Comparison of ENCODE assay signal across 15 cellular contexts in the genomic region with DNA sequence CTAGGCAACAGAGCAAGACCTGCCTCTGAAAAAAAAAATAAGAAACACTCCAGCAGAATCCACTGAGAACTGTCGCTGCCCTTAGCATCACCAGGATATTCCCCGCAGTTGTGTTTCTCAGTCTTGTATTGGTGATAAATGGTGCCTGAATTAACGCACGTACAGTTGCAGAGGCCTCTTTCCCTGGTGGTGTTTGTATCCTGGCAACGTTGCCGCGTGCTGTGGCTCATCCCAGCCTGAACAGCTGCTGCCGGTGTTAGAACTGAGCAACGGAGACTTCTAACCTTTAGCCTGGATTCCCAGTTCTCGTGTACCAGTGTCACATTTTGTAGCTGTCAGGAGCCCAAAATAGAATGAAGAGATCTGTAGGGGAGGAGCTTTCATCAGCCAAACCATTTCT. TPM values are rescaled to one million over a fixed set of nuclear protein-coding genes. Genes with fewer than 3 reads are reported as not detected.
DNase-seq lines count a peak whose midpoint lies in the region; ATAC-seq and TF ChIP-seq lines count a peak whose summit lies in the region.
"Had no signal": no experiment of that assay in that cellular context is flagged by ENCODE, and none has a peak within 500 bp of the region (broad histone marks: within the 10 kb centered on the region; RNA-seq: fewer than 3 reads in every experiment).

No MANE protein-coding gene starts in this region.

- H3K4me1 Mint-ChIP-seq in WTC11, result peaks cover 30% of the 10 kb centered on the region

- H3K27me3 ChIP-seq in adipocyte (replicated peaks; ENCODE audit: control insufficient read depth, insufficient read depth, low read length), result no peaks in the 10 kb centered on the region
- H3K27me3 ChIP-seq in heart right ventricle, result no peaks in the 10 kb centered on the region
- H3K27me3 ChIP-seq in rectal smooth muscle tissue (ENCODE audit: control insufficient read depth, insufficient read depth, low read length), result no peaks in the 10 kb centered on the region

- peaks cover 46% of the 10 kb centered on the region for H3K4me1 ChIP-seq in adipocyte (ENCODE audit: control insufficient read depth, insufficient read depth, low read length)
- H3K4me1 ChIP-seq in heart right ventricle, result peaks cover 0 to 86% (median 59%) of the 10 kb centered on the region in 9 donors
- peaks cover 11% of the 10 kb centered on the region for H3K4me1 ChIP-seq in rectal smooth muscle tissue (ENCODE audit: control insufficient read depth, insufficient read depth, low read length)
- peaks cover 5% of the 10 kb centered on the region for H3K4me1 ChIP-seq in mucosa of descending colon (ENCODE audit: low read depth)

- H3K9ac ChIP-seq in adipocyte (ENCODE audit: low read length) (peak overlapping the region; percentile 27), rectal smooth muscle tissue (ENCODE audit: low read length) (no peak overlapping the region)

- intact Hi-C loops in heart right ventricle (cut with DNase I) (no loop called here), mucosa of descending colon (cut with DNase I, micrococcal nuclease) (no loop called here)

- WGBS in heart right ventricle, 2 donors, result 33 to 44% methylated on average over 10 of the region's 10 CpGs

- H3K36me3 Mint-ChIP-seq in WTC11, result peaks cover 12% of the 10 kb centered on the region

- TF ChIP-seq CTCF in heart right ventricle (IDR thresholded peaks at IDR 0.05) (no peak), mucosa of descending colon (IDR thresholded peaks at IDR 0.05) (no peak), WTC11 (IDR thresholded peaks at IDR 0.05) (no peak)

- H3K36me3 ChIP-seq in adipocyte (ENCODE audit: control insufficient read depth, insufficient read depth, low read length, severe bottlenecking) (peaks cover 17% of the 10 kb centered on the region), heart right ventricle (peaks cover 0 to 28% (median 17%) of the 10 kb centered on the region in 9 donors), rectal smooth muscle tissue (ENCODE audit: control insufficient read depth, insufficient read depth, low read length) (peaks cover under 1% of the 10 kb centered on the region), mucosa of descending colon (ENCODE audit: low read depth) (no peaks in the 10 kb centered on the region)

- POLR2A ChIA-PET in WTC11 (lab: Charles Lee), result no interaction called here

- no peak overlapping the region for H3K4me3 Mint-ChIP-seq in WTC11
- H3K4me3 Mint-ChIP-seq: activated naive CD4-positive, alpha-beta T cell treated with anti-CD3 and anti-CD28 coated beads, Interleukin-2, amount 10 ng/mL, durations not matched to agents 7 days and 5 days; stimulated activated memory B cell treated with anti-CD40 and anti-IgM and Interleukin-4, amounts not matched to agents 10 μg/mL and 1 μg/mL and 100 μg/mL, for 72 hours had no signal

- H3K27ac ChIP-seq in heart right ventricle, result peak overlapping the region; percentile 60 to 98 (median 86)
- H3K27ac ChIP-seq in rectal smooth muscle tissue (ENCODE audit: low read depth, low read length), result peak overlapping the region; percentile 53
- H3K27ac ChIP-seq: C4-2B, coronary artery, RWPE1 had no signal

- H3K27ac Mint-ChIP-seq in WTC11, result no peak overlapping the region
- H3K27ac Mint-ChIP-seq: activated naive CD4-positive, alpha-beta T cell treated with anti-CD3 and anti-CD28 coated beads, Interleukin-2, amount 10 ng/mL, durations not matched to agents 7 days and 5 days; stimulated activated memory B cell treated with anti-CD40 and anti-IgM and Interleukin-4, amounts not matched to agents 10 μg/mL and 1 μg/mL and 100 μg/mL, for 72 hours had no signal

- peaks cover 2% of the 10 kb centered on the region for H3K27me3 Mint-ChIP-seq in WTC11 (ENCODE audit: low read depth)
- H3K27me3 Mint-ChIP-seq: activated naive CD4-positive, alpha-beta T cell treated with anti-CD3 and anti-CD28 coated beads, Interleukin-2, amount 10 ng/mL, durations not matched to agents 7 days and 5 days; stimulated activated memory B cell treated with anti-CD40 and anti-IgM and Interleukin-4, amounts not matched to agents 10 μg/mL and 1 μg/mL and 100 μg/mL, for 72 hours had no signal

- peak; percentile 15 for DNase-seq in DMS 273 treated with DMSO at 0.1 percent for 48 hours (lab: John Stamatoyannopoulos, UW)
- no peak for DNase-seq in adipocyte (ENCODE audit: low read depth)
- peak; percentile 70 to 80 for DNase-seq in heart right ventricle
- DNase-seq in mucosa of descending colon, result no peak
- no peak for DNase-seq in HuH-7 (ENCODE audit: low spot score)
- no peak for DNase-seq in iPS-NIHi11 (ENCODE audit: low spot score)
- DNase-seq in WTC11 (ENCODE audit: low spot score), result no peak
- DNase-seq: activated CD8-positive, alpha-beta memory T cell treated with anti-CD3 and anti-CD28 coated beads for 24 hours; activated naive CD4-positive, alpha-beta T cell treated with anti-CD3 and anti-CD28 coated beads, Interleukin-2, amount 10 ng/mL, durations not matched to agents 7 days and 5 days; kidney glomerular epithelial cell had no signal

- H3K9me3 ChIP-seq in adipocyte (ENCODE audit: control insufficient read depth, low read length) (no peaks in the 10 kb centered on the region), heart right ventricle (no peaks in the 10 kb centered on the region), mucosa of descending colon (no peaks in the 10 kb centered on the region)

- H3K4me3 ChIP-seq in adipocyte (ENCODE audit: low read length) (peak overlapping the region; percentile 42), heart right ventricle (peak overlapping the region in 4 of 10 donors; percentile 3 to 24 (median 18)), rectal smooth muscle tissue (ENCODE audit: low read length) (no peak overlapping the region), mucosa of descending colon (no peak overlapping the region)
- H3K4me3 ChIP-seq: coronary artery had no signal

- no peaks in the 10 kb centered on the region for H3K9me3 Mint-ChIP-seq in WTC11
- H3K9me3 Mint-ChIP-seq: activated naive CD4-positive, alpha-beta T cell treated with anti-CD3 and anti-CD28 coated beads, Interleukin-2, amount 10 ng/mL, durations not matched to agents 7 days and 5 days; stimulated activated memory B cell treated with anti-CD40 and anti-IgM and Interleukin-4, amounts not matched to agents 10 μg/mL and 1 μg/mL and 100 μg/mL, for 72 hours had no signal

- ATAC-seq in heart right ventricle (peak; percentile 34 to 91 (median 84)), mucosa of descending colon (no peak), WTC11 (no peak)
- ATAC-seq: stimulated activated memory B cell treated with anti-CD40 and anti-IgM and Interleukin-4, amounts not matched to agents 10 μg/mL and 1 μg/mL and 100 μg/mL, for 72 hours had no signal

- CTCF ChIA-PET in WTC11 (lab: Charles Lee), result no interaction called here

TF ChIP-seq in WTC11, 78 proteins besides CTCF, POLR2A, EP300 and RAD21 (continues in another document):
- TF ChIP-seq HMGA2 (CRISPR knock-in tag; IDR thresholded peaks at IDR 0.05) (no peak), NFYB (CRISPR knock-in tag; conservative IDR thresholded peaks at IDR 0.05; ENCODE audit: low read depth) (no peak), ZNF317 (CRISPR knock-in tag; IDR thresholded peaks at IDR 0.05; ENCODE audit: borderline replicate concordance, low read depth) (no peak), ATF2 (CRISPR knock-in tag; IDR thresholded peaks at IDR 0.05; ENCODE audit: borderline replicate concordance, low read depth) (no peak)
- TF ChIP-seq, protein P1, sequence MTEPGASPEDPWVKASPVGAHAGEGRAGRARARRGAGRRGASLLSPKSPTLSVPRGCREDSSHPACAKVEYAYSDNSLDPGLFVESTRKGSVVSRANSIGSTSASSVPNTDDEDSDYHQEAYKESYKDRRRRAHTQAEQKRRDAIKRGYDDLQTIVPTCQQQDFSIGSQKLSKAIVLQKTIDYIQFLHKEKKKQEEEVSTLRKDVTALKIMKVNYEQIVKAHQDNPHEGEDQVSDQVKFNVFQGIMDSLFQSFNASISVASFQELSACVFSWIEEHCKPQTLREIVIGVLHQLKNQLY (CRISPR knock-in tag; IDR thresholded peaks at IDR 0.05), result no peak
- TF ChIP-seq, protein P2, sequence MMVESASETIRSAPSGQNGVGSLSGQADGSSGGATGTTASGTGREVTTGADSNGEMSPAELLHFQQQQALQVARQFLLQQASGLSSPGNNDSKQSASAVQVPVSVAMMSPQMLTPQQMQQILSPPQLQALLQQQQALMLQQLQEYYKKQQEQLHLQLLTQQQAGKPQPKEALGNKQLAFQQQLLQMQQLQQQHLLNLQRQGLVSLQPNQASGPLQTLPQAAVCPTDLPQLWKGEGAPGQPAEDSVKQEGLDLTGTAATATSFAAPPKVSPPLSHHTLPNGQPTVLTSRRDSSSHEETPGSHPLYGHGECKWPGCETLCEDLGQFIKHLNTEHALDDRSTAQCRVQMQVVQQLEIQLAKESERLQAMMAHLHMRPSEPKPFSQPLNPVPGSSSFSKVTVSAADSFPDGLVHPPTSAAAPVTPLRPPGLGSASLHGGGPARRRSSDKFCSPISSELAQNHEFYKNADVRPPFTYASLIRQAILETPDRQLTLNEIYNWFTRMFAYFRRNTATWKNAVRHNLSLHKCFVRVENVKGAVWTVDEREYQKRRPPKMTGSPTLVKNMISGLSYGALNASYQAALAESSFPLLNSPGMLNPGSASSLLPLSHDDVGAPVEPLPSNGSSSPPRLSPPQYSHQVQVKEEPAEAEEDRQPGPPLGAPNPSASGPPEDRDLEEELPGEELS (CRISPR knock-in tag; IDR thresholded peaks at IDR 0.05), result no peak

RNA-seq across cellular contexts. Expression of gene MLYCD, which starts 4.8 kb away (rescaled TPM):
- 10 to 100 TPM; 23.6 to 58.0 (median 43.8) TPM for total RNA-seq in heart right ventricle
- 10 to 100 TPM; 13.5 to 25.1 TPM for polyA plus RNA-seq in heart right ventricle
- 10 to 100 TPM in 2 of 3 donors, 1 to 10 TPM in 1; 9.0 to 13.9 (median 12.2) TPM for total RNA-seq in mucosa of descending colon
- total RNA-seq in WTC11 (2021), result 5.9 to 6.3 TPM (median 6.1 TPM) in 3 replicates

RNA-seq across cellular contexts. Expression of gene OSGIN1, which starts 49.3 kb away (rescaled TPM):
- 10 to 100 TPM in 1 of 10 donors, 1 to 10 TPM in 9; 3.2 to 14.5 (median 5.3) TPM for total RNA-seq in heart right ventricle
- 10 to 100 TPM in 1 of 2 donors, 1 to 10 TPM in 1; 5.6 to 10.5 TPM for polyA plus RNA-seq in heart right ventricle
- total RNA-seq in mucosa of descending colon, result 10 to 100 TPM; 11.6 to 15.9 (median 12.2) TPM
- 0.73 to 1.7 TPM (median 1.1 TPM) in 3 replicates for total RNA-seq in WTC11 (2021)

Comparison
In these comparisons a context has a peak if more than half of its experiments do, and no peak if none do; other contexts are left out.
1. DNase-seq: peak in DMS 273 treated with DMSO at 0.1 percent for 48 hours (single experiment) and heart right ventricle (2 of 2); none in adipocyte (single experiment), mucosa of descending colon (0 of 3), HuH-7 (single experiment), iPS-NIHi11 (single experiment) and WTC11 (single experiment).
2. ATAC-seq: peak in heart right ventricle (8 of 8); none in mucosa of descending colon (single experiment) and WTC11 (single experiment).